Comparison of ENCODE assay signal across 8 cellular contexts in the genomic region with DNA sequence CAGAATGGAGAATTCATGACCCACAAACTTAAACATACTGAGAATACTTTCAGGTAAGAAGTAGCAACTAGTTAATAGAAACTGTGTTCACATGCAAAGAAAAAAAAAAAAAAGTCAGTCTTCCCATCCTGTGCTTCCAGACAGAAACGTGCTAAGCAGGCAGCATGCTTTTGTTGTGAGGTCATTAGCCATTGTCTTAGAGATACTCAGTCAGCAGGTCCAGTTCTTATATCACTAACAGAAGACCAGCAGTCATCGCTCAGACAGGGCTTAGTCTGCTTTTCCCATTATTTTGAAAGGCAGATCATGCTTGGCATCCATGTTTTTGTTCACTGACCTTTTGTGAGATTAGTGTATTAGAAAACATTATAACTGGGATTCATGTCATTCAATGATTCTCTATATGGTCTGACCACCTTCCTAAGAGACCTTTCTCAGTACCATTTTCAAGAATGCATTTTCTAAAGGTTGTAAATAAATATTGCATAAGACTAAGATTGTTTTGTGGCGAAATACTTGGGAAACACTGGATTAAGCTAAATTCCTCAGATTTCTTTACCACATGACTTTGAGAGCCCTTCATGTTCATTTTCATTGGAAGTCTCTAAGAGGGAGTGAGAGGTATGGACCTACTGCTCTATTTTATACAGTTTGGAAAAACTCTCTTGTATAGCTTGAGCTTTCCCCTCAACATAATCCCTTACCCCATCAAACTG. TPM values are rescaled to one million over a fixed set of nuclear protein-coding genes. Genes with fewer than 3 reads are reported as not detected.
DNase-seq lines count a peak whose midpoint lies in the region; TF ChIP-seq lines count a peak whose summit lies in the region.

No MANE protein-coding gene starts in this region.

- in situ Hi-C loops in astrocyte of the spinal cord (cut with HindIII; ENCODE audit: low sequenced_read_pairs), result no loop called here

- DNase-seq in HFFc6 (peak; percentile 83), astrocyte of the spinal cord (ENCODE audit: low read depth, low spot score) (peak; percentile 75), iPS-NIHi7 (ENCODE audit: extremely low spot score) (peak; percentile 51), stromal cell of bone marrow (ENCODE audit: low read depth) (peak; percentile 42), NCI-H128 (lab: John Stamatoyannopoulos, UW; ENCODE audit: unreplicated experiment) (no peak), COLO829 (ENCODE audit: low spot score) (no peak), NCI-H510A treated with DMSO at 0.1 percent for 48 hours (lab: John Stamatoyannopoulos, UW) (no peak), activated gamma-delta T cell treated with Interleukin-2 at 50 U/mL for 16 hours (no peak)

- H3K9me3 Mint-ChIP-seq in HFFc6, result peaks cover 36% of the 10 kb centered on the region; the same call in 1 of the 2 replicates

- H3K4me3 ChIP-seq in astrocyte of the spinal cord (ENCODE audit: low read depth, low read length), result no peak overlapping the region

- peaks cover 50% of the 10 kb centered on the region for H3K27me3 Mint-ChIP-seq in HFFc6 (ENCODE audit: insufficient read depth)

- peak overlapping the region; percentile 73; the same call in 1 of the 2 replicates for H3K4me3 Mint-ChIP-seq in HFFc6

- H3K36me3 Mint-ChIP-seq in HFFc6 (ENCODE audit: low read depth), result peaks cover 81% of the 10 kb centered on the region

- H3K27ac Mint-ChIP-seq in HFFc6, result peak overlapping the region; percentile 79

- peaks cover 80% of the 10 kb centered on the region for H3K4me1 Mint-ChIP-seq in HFFc6 (ENCODE audit: low read depth)

- TF ChIP-seq CTCF in HFFc6 (IDR thresholded peaks at IDR 0.05) (no peak), astrocyte of the spinal cord (IDR thresholded peaks at IDR 0.05; ENCODE audit: low read depth, low read length) (no peak)

RNA-seq across cellular contexts. Expression of a gene that starts 45.0 kb away (rescaled TPM):
- total RNA-seq in HFFc6 (2021; fragmentation: NEBNext Ultra II Directional; extraction: Animal tissue kit (Norgen Biotek cat#: 25700)), result under 1 TPM; 0.38 to 0.76 (median 0.68) TPM

Comparison
In these comparisons a context has a peak if more than half of its experiments do, and no peak if none do; other contexts are left out.
1. DNase-seq: peak in HFFc6 (single experiment), astrocyte of the spinal cord (single experiment), iPS-NIHi7 (single experiment) and stromal cell of bone marrow (single experiment); none in NCI-H128 (single experiment), COLO829 (single experiment), NCI-H510A treated with DMSO at 0.1 percent for 48 hours (single experiment) and activated gamma-delta T cell treated with Interleukin-2 at 50 U/mL for 16 hours (single experiment).